Comparison of ENCODE assay signal across 14 cellular contexts in the genomic region with DNA sequence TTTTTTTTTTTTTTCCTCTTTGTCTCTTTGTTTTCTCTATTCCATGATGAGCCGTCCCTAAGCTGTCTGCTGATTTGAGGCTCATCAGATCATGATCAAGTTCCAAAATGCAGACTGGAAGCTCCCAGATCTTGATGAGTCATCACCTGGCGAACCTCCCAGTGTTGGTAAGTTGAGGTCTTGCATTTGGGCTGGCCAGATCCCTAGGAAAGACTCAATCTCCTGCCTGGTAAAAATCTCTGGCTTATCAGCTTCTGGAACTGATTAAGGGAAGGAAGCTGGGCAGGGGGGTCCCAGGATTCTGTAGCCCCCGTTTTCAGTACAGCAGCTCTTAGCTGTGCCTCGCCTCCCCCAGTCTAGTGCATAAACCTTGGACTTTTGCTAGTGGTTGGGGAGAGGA.
DNase-seq lines count a peak whose midpoint lies in the region; ATAC-seq and TF ChIP-seq lines count a peak whose summit lies in the region.
"Had no signal": no experiment of that assay in that cellular context is flagged by ENCODE, and none has a peak within 500 bp of the region (broad histone marks: within the 10 kb centered on the region; RNA-seq: fewer than 3 reads in every experiment).

No MANE protein-coding gene starts in this region.

- in situ Hi-C loops in mammary epithelial cell (cut with MboI; ENCODE audit: low sequenced_read_pairs in 2 of 2), result no loop called here

- no peak overlapping the region for H2AFZ ChIP-seq in mammary epithelial cell (ENCODE audit: low read depth, low read length)

- no peak overlapping the region for H3K4me2 ChIP-seq in mammary epithelial cell (ENCODE audit: insufficient read depth, low read depth, low read length)

- H3K4me1 ChIP-seq in mammary epithelial cell (ENCODE audit: insufficient read depth, low read length), result no peaks in the 10 kb centered on the region
- H3K4me1 ChIP-seq: SJSA1 had no signal

- H3K36me3 ChIP-seq in MG63, result no peaks in the 10 kb centered on the region
- H3K36me3 ChIP-seq in mammary epithelial cell (ENCODE audit: insufficient read depth, low read length), result no peaks in the 10 kb centered on the region
- H3K36me3 ChIP-seq: SJSA1 had no signal

- no TSS peak for BruUV-seq in mammary epithelial cell (replicated peaks; lab: Mats Ljungman, UMichigan)

- no peak overlapping the region for H3K27ac ChIP-seq in mammary epithelial cell (ENCODE audit: insufficient read depth, low read depth, low read length)
- H3K27ac ChIP-seq: 22Rv1, SJSA1, skin epidermis had no signal

- H4K20me1 ChIP-seq in mammary epithelial cell (ENCODE audit: insufficient read depth, low read length), result no peaks in the 10 kb centered on the region

- dilution Hi-C loops in mammary epithelial cell (cut with HindIII; ENCODE audit: low sequenced_read_pairs), result no loop called here

- ATAC-seq in GM21526 (IDR thresholded peaks at IDR 0.05; ENCODE audit: low FRiP score, unreplicated experiment), result no peak
- no peak for ATAC-seq in GM19035 (IDR thresholded peaks at IDR 0.05; ENCODE audit: unreplicated experiment)

- H3K9ac ChIP-seq in mammary epithelial cell (ENCODE audit: insufficient read depth, low read length), result no peak overlapping the region

- H3K4me3 ChIP-seq in MG63, result no peak overlapping the region
- no peak overlapping the region for H3K4me3 ChIP-seq in mammary epithelial cell (replicated peaks in 1 of 3; ENCODE audit: insufficient read depth in 1 of 3, low read depth in 2 of 3, low read length in 3 of 3)
- H3K4me3 ChIP-seq: SJSA1, skin epidermis had no signal

- peak; percentile 9 for DNase-seq in DMS79 (lab: John Stamatoyannopoulos, UW)
- no peak for DNase-seq in DMS79 treated with DMSO at 0.1 percent for 48 hours (lab: John Stamatoyannopoulos, UW)
- DNase-seq in MG63, result peak; percentile 92
- DNase-seq in mammary epithelial cell, result peak; percentile 84
- peak; percentile 66 for DNase-seq in occipital lobe (lab: John Stamatoyannopoulos, UW)
- DNase-seq in NAMALWA (ENCODE audit: low spot score), result no peak
- DNase-seq: activated CD4-positive, alpha-beta T cell treated with anti-CD3 and anti-CD28 coated beads, Interleukin-2, amount 50 U/mL, for 4 hours; midbrain; NCI-H1092 treated with DMSO at 0.1 percent for 48 hours had no signal

- CTCF ChIA-PET in mammary epithelial cell (lab: Charles Lee; ENCODE audit: low non-redundant PET), result no interaction called here

- peaks cover 3% of the 10 kb centered on the region for H3K27me3 ChIP-seq in MG63
- peaks cover 3% of the 10 kb centered on the region for H3K27me3 ChIP-seq in mammary epithelial cell (ENCODE audit: insufficient read depth, low read length)

- H3K9me3 ChIP-seq in MG63 (peaks cover 8% of the 10 kb centered on the region), mammary epithelial cell (replicated peaks; ENCODE audit: insufficient read depth, low read length) (peaks cover 5% of the 10 kb centered on the region)

- no peak for TF ChIP-seq CTCF in mammary epithelial cell (conservative IDR thresholded peaks at IDR 0.05 in 1 of 2, IDR thresholded peaks at IDR 0.05 in 1 of 2; ENCODE audit: extremely low read depth in 1 of 2, insufficient read depth in 1 of 2, low read depth in 1 of 2, low read length in 2 of 2)

- intact Hi-C loops in mammary epithelial cell (cut with micrococcal nuclease), result no loop called here

- 24% methylated on average over 4 of the region's 4 CpGs for WGBS in mammary epithelial cell (ENCODE audit: low coverage, missing lambda C conversion rate)

- H3K79me2 ChIP-seq in mammary epithelial cell (ENCODE audit: insufficient read depth, low read length), result no peaks in the 10 kb centered on the region

Comparison
In these comparisons a context has a peak if more than half of its experiments do, and no peak if none do; other contexts are left out.
1. DNase-seq: peak in DMS79 (single experiment), MG63 (single experiment), mammary epithelial cell (single experiment) and occipital lobe (single experiment); none in DMS79 treated with DMSO at 0.1 percent for 48 hours (single experiment) and NAMALWA (single experiment).